In genomic region chr13:26222523-26223046, GRCh38 we compare ENCODE assay signal across 8 cellular contexts. TPM values are rescaled to one million over a fixed set of nuclear protein-coding genes. Genes with fewer than 3 reads are reported as not detected.
DNase-seq lines count a peak whose midpoint lies in the region; ATAC-seq and TF ChIP-seq lines count a peak whose summit lies in the region.

No MANE protein-coding gene starts in this region.

- H3K27ac ChIP-seq in colonic mucosa: peak overlapping the region; percentile 96
- H3K27ac ChIP-seq in mucosa of rectum (ENCODE audit: low read depth in 2 of 2, low read length in 2 of 2): peak overlapping the region; percentile 98 to 99

- H3K27me3 ChIP-seq in MG63 (no peaks in the 10 kb centered on the region), colonic mucosa (no peaks in the 10 kb centered on the region), mucosa of rectum (ENCODE audit: control insufficient read depth in 2 of 2, insufficient read depth in 2 of 2, low read length in 2 of 2) (no peaks in the 10 kb centered on the region)

- peak; percentile 39 for ATAC-seq in GM21786 (IDR thresholded peaks at IDR 0.05; ENCODE audit: unreplicated experiment)

- DNase-seq in GM12864 (ENCODE audit: low read depth) (no peak), MG63 (no peak), colonic mucosa (no peak), D341Med (ENCODE audit: low spot score) (no peak), NCI-H2107 treated with DMSO at 0.1 percent for 48 hours (lab: John Stamatoyannopoulos, UW; ENCODE audit: unreplicated experiment) (no peak), NCI-H510A treated with DMSO at 0.1 percent for 48 hours (lab: John Stamatoyannopoulos, UW) (no peak)

- TF ChIP-seq CTCF in GM12864 (IDR thresholded peaks at IDR 0.05; ENCODE audit: low read depth, low read length, missing control alignments) (no peak), colonic mucosa (IDR thresholded peaks at IDR 0.05) (no peak)

- peak overlapping the region; percentile 98 for H3K4me3 ChIP-seq in GM12864 (ENCODE audit: low read depth, low read length)
- peak overlapping the region; percentile 82 for H3K4me3 ChIP-seq in MG63
- H3K4me3 ChIP-seq in colonic mucosa: peak overlapping the region; percentile 79
- peak overlapping the region; percentile 93 to 100 for H3K4me3 ChIP-seq in mucosa of rectum (ENCODE audit: low read length in 2 of 2)

- H3K4me1 ChIP-seq in colonic mucosa (peaks cover 8% of the 10 kb centered on the region), mucosa of rectum (ENCODE audit: control insufficient read depth in 2 of 2, insufficient read depth in 2 of 2, low read length in 2 of 2) (peaks cover 11 to 15% of the 10 kb centered on the region in 2 donors)

- no peaks in the 10 kb centered on the region for H3K9me3 ChIP-seq in MG63
- no peaks in the 10 kb centered on the region for H3K9me3 ChIP-seq in colonic mucosa
- H3K9me3 ChIP-seq in mucosa of rectum (ENCODE audit: control insufficient read depth in 2 of 2, low read length in 2 of 2): no peaks in the 10 kb centered on the region

- H3K9ac ChIP-seq in colonic mucosa (ENCODE audit: low read depth in 2 of 2, low read length in 2 of 2) (peak overlapping the region; percentile 88 to 93), mucosa of rectum (ENCODE audit: low read depth in 1 of 2, low read length in 2 of 2) (peak overlapping the region; percentile 94 to 99)

- H3K36me3 ChIP-seq in MG63 (peaks cover 34% of the 10 kb centered on the region), colonic mucosa (no peaks in the 10 kb centered on the region), mucosa of rectum (ENCODE audit: control insufficient read depth in 2 of 2, insufficient read depth in 2 of 2, low read length in 2 of 2) (peaks cover 12 to 21% of the 10 kb centered on the region in 2 donors)

- intact Hi-C loops in colonic mucosa (cut with DNase I): no loop called here

RNA-seq across cellular contexts. Expression of gene RNF6, which starts 0.5 kb away (rescaled TPM):
- 24.8 and 28.0 TPM in 2 replicates for total RNA-seq in MG63 (2014; rRNA removed; shearing (Covaris generic); ENCODE audit: low replicate concordance)
- total RNA-seq in colonic mucosa: 10 to 100 TPM; 31.2 to 46.2 TPM

RNA-seq across cellular contexts. Expression of gene CDK8, which starts 31.3 kb away (rescaled TPM):
- total RNA-seq in MG63 (2014; rRNA removed; shearing (Covaris generic); ENCODE audit: low replicate concordance): 12.1 and 17.2 TPM in 2 replicates
- 10 to 100 TPM; 22.7 to 31.8 TPM for total RNA-seq in colonic mucosa
